Comparison of ENCODE assay signal across 23 cellular contexts in the genomic region with DNA sequence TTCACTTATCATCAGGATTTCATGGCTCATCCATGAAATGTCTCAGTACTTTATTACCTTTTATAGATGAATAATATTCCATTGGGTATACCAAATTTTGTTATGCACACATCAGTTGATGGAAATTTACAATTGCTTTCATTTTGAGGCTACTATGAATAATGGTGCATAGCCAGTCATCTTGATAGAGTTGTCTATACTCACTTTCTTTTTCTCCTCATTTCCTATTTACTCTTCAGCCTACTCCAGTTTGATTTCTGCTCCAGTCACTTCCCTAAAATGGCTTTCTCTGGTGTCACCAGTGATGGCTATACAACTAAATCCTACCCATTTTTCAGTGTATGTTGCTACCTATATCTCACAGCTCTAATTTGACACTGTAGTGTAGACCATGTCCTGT.
DNase-seq lines count a peak whose midpoint lies in the region; ATAC-seq, FAIRE-seq and TF ChIP-seq lines count a peak whose summit lies in the region.
"Had no signal": no experiment of that assay in that cellular context is flagged by ENCODE, and none has a peak within 500 bp of the region (broad histone marks: within the 10 kb centered on the region; RNA-seq: fewer than 3 reads in every experiment).

No MANE protein-coding gene starts in this region.

- no peaks in the 10 kb centered on the region for H3K4me1 ChIP-seq in GM12878 (ENCODE audit: control insufficient read depth, insufficient read depth, low read length)

- H3K27me3 ChIP-seq in GM12878 (replicated peaks in 1 of 2; ENCODE audit: control insufficient read depth in 2 of 2, insufficient read depth in 2 of 2, low read length in 1 of 2) (no peaks in the 10 kb centered on the region), brain microvascular endothelial cell (replicated peaks) (no peaks in the 10 kb centered on the region)

- H3K36me3 ChIP-seq in GM12878 (ENCODE audit: control insufficient read depth in 2 of 2, insufficient read depth in 2 of 2, low read length in 1 of 2) (no peaks in the 10 kb centered on the region), brain microvascular endothelial cell (replicated peaks) (no peaks in the 10 kb centered on the region)

- TF ChIP-seq RAD21 in GM12878 (IDR thresholded peaks at IDR 0.05; ENCODE audit: insufficient read depth, low read depth, low read length) = no peak

- in situ Hi-C loops in GM12878 (cut with MboI) = no loop called here
- in situ Hi-C loops in brain microvascular endothelial cell (cut with HindIII; ENCODE audit: low pct_ligation_motif_present, low sequenced_read_pairs) = no loop called here

- H2AFZ ChIP-seq in GM12878 (ENCODE audit: control insufficient read depth, low read depth, low read length) = peak overlapping the region; percentile 35
- H2AFZ ChIP-seq: GM23248 had no signal

- H3K27ac ChIP-seq in GM12878 (ENCODE audit: control insufficient read depth, insufficient read depth) (no peak overlapping the region), brain microvascular endothelial cell (no peak overlapping the region)
- H3K27ac ChIP-seq: GM23248 had no signal

- intact Hi-C loops in GM12878 (cut with micrococcal nuclease; ENCODE audit: unreplicated experiment) = no loop called here
- intact Hi-C loops in activated naive CD4-positive, alpha-beta T cell treated with anti-CD3 and anti-CD28 coated beads for 36 hours (cut with micrococcal nuclease) = no loop called here

- no peaks in the 10 kb centered on the region for H3K79me2 ChIP-seq in GM12878 (ENCODE audit: control insufficient read depth, insufficient read depth, low read length)

- DNase-seq in GM12878 (ENCODE audit: low read depth, low spot score) = no peak
- no peak for DNase-seq in SKM-1 (lab: John Stamatoyannopoulos, UW; ENCODE audit: unreplicated experiment)
- DNase-seq in activated naive CD4-positive, alpha-beta T cell treated with anti-CD3 and anti-CD28 coated beads for 36 hours = no peak
- DNase-seq in brain microvascular endothelial cell = no peak
- DNase-seq: CD4-positive, CD25-positive, alpha-beta regulatory T cell; COR-L47; GM23248; HCEC 1CT; KG1; NCI-H1105 treated with DMSO at 0.1 percent for 48 hours; NCI-H1694 treated with DMSO at 0.1 percent for 48 hours; NCI-H510A treated with DMSO at 0.1 percent for 48 hours; NCI-H82; SHP77 treated with DMSO at 0.1 percent for 48 hours; T-helper 1 cell; T-helper 9 cell had no signal

- H3K4me1 Mint-ChIP-seq in activated naive CD4-positive, alpha-beta T cell treated with anti-CD3 and anti-CD28 coated beads for 36 hours (ENCODE audit: low read depth) = no peaks in the 10 kb centered on the region
- H3K4me1 Mint-ChIP-seq: B cell; CD4-positive, CD25-positive, alpha-beta regulatory T cell had no signal

- FAIRE-seq in GM12878 (lab: Jason Lieb, UNC) = no peak
- FAIRE-seq: G401.6, GM18507 had no signal

- no peaks in the 10 kb centered on the region for H3K36me3 Mint-ChIP-seq in activated naive CD4-positive, alpha-beta T cell treated with anti-CD3 and anti-CD28 coated beads for 36 hours (ENCODE audit: low read depth)
- H3K36me3 Mint-ChIP-seq: CD4-positive, CD25-positive, alpha-beta regulatory T cell had no signal

- H3K4me3 Mint-ChIP-seq in activated naive CD4-positive, alpha-beta T cell treated with anti-CD3 and anti-CD28 coated beads for 36 hours = no peak overlapping the region
- H3K4me3 Mint-ChIP-seq: B cell; CD4-positive, CD25-positive, alpha-beta regulatory T cell had no signal

- SMC1A ChIA-PET in GM12878 (lab: Charles Lee; ENCODE audit: uncharacterized antibody, unreplicated experiment) = no interaction called here

- no TSS peak for BruUV-seq in GM12878 (replicated peaks; lab: Mats Ljungman, UMichigan)

- POLR2A ChIA-PET in GM12878 (lab: Charles Lee) = no interaction called here

- no peak overlapping the region for H3K9ac ChIP-seq in GM12878 (ENCODE audit: control insufficient read depth, insufficient read depth, low read length)
- H3K9ac ChIP-seq: GM23248 had no signal

- no peaks in the 10 kb centered on the region for H4K20me1 ChIP-seq in GM12878 (ENCODE audit: control insufficient read depth, insufficient read depth)

- CTCF ChIA-PET in GM12878 (lab: Yijun Ruan, JAX) = no interaction called here
- CTCF ChIA-PET in activated naive CD4-positive, alpha-beta T cell treated with anti-CD3 and anti-CD28 coated beads for 36 hours (lab: Charles Lee) = no interaction called here

- no peak for TF ChIP-seq CTCF in GM12878 (IDR thresholded peaks at IDR 0.05 in 2 of 3, conservative IDR thresholded peaks at IDR 0.05 in 1 of 3; ENCODE audit: control insufficient read depth in 2 of 3, extremely low read depth in 1 of 3, insufficient read depth in 1 of 3, low read depth in 3 of 3, low read length in 3 of 3)
- no peak for TF ChIP-seq CTCF in brain microvascular endothelial cell (IDR thresholded peaks at IDR 0.05; ENCODE audit: low read depth, low read length, missing control alignments)

- no peaks in the 10 kb centered on the region for H3K9me3 ChIP-seq in GM12878 (replicated peaks; ENCODE audit: control insufficient read depth, insufficient read depth, low read length)

- H3K9me3 Mint-ChIP-seq in activated naive CD4-positive, alpha-beta T cell treated with anti-CD3 and anti-CD28 coated beads for 36 hours = peaks cover 4% of the 10 kb centered on the region

- H3K27ac Mint-ChIP-seq in activated naive CD4-positive, alpha-beta T cell treated with anti-CD3 and anti-CD28 coated beads for 36 hours = no peak overlapping the region
- H3K27ac Mint-ChIP-seq: B cell; CD4-positive, CD25-positive, alpha-beta regulatory T cell had no signal

- TF ChIP-seq EP300 in GM12878 (IDR thresholded peaks at IDR 0.05; ENCODE audit: borderline replicate concordance in 1 of 2, control insufficient read depth in 1 of 2, low read depth in 2 of 2, low read length in 2 of 2) = no peak

- TF ChIP-seq POLR2A in GM12878 (IDR thresholded peaks at IDR 0.05; ENCODE audit: low read depth, low read length) = no peak

- no peaks in the 10 kb centered on the region for H3K27me3 Mint-ChIP-seq in activated naive CD4-positive, alpha-beta T cell treated with anti-CD3 and anti-CD28 coated beads for 36 hours (ENCODE audit: low read depth)
- H3K27me3 Mint-ChIP-seq: B cell; CD4-positive, CD25-positive, alpha-beta regulatory T cell had no signal

- no peak overlapping the region for H3K4me2 ChIP-seq in GM12878 (ENCODE audit: control insufficient read depth, insufficient read depth)

- no peak overlapping the region for H3K4me3 ChIP-seq in GM12878
- no peak overlapping the region for H3K4me3 ChIP-seq in brain microvascular endothelial cell (ENCODE audit: low read depth, low read length)
- H3K4me3 ChIP-seq: GM23248 had no signal

- RAD21 ChIA-PET in GM12878 (lab: Charles Lee; ENCODE audit: unreplicated experiment) = no interaction called here

- peak; percentile 54 for ATAC-seq in GM18858 (IDR thresholded peaks at IDR 0.05; ENCODE audit: unreplicated experiment)
- peak; percentile 58 for ATAC-seq in GM21529 (IDR thresholded peaks at IDR 0.05; ENCODE audit: unreplicated experiment)
- peak; percentile 46 for ATAC-seq in HG02973 (IDR thresholded peaks at IDR 0.05; ENCODE audit: unreplicated experiment)
- ATAC-seq in GM12878 = no peak
- no peak for ATAC-seq in GM21737 (IDR thresholded peaks at IDR 0.05; ENCODE audit: unreplicated experiment)

TF ChIP-seq in GM12878, 131 proteins besides CTCF, POLR2A, EP300 and RAD21:
- TF ChIP-seq MAX (IDR thresholded peaks at IDR 0.05; ENCODE audit: low read depth, low read length) (no peak), BHLHE40 (IDR thresholded peaks at IDR 0.05; ENCODE audit: borderline replicate concordance in 1 of 2, low read depth in 2 of 2, low read length in 1 of 2) (no peak), NR2C1 (IDR thresholded peaks at IDR 0.05) (no peak), LARP7 (IDR thresholded peaks at IDR 0.05) (no peak), TCF12 (IDR thresholded peaks at IDR 0.05; ENCODE audit: low read depth, low read length) (no peak), NRF1 (conservative IDR thresholded peaks at IDR 0.05; ENCODE audit: low read depth, low read length) (no peak)

Comparison
In these comparisons a context has a peak if more than half of its experiments do, and no peak if none do; other contexts are left out.
1. ATAC-seq: peak in GM18858 (single experiment), GM21529 (single experiment) and HG02973 (single experiment); none in GM12878 (single experiment) and GM21737 (single experiment).